8 cellular contexts compared by ENCODE assay signal in genomic region chr10:122461729-122462532, GRCh38. TPM values are rescaled to one million over a fixed set of nuclear protein-coding genes. Genes with fewer than 3 reads are reported as not detected.
DNase-seq lines count a peak whose midpoint lies in the region; ATAC-seq, FAIRE-seq and TF ChIP-seq lines count a peak whose summit lies in the region.

No MANE protein-coding gene starts in this region.

- no peaks in the 10 kb centered on the region for H3K36me3 ChIP-seq in effector memory CD4-positive, alpha-beta T cell (ENCODE audit: control insufficient read depth, insufficient read depth, low read length)

- no peak overlapping the region for H3K27ac ChIP-seq in effector memory CD4-positive, alpha-beta T cell (ENCODE audit: insufficient read depth, low read length, poor library complexity, severe bottlenecking)

- TF ChIP-seq CTCF in AG04449 (IDR thresholded peaks at IDR 0.05; ENCODE audit: insufficient read depth, low read length, missing control alignments): no peak

- peaks cover 46% of the 10 kb centered on the region for H3K27me3 ChIP-seq in effector memory CD4-positive, alpha-beta T cell (replicated peaks; ENCODE audit: control insufficient read depth, insufficient read depth, low read length, poor library complexity, severe bottlenecking)
- peaks cover 77% of the 10 kb centered on the region for H3K27me3 ChIP-seq in mononuclear cell (ENCODE audit: insufficient read depth, low read length)

- H3K4me3 ChIP-seq in AG04449 (ENCODE audit: low read depth, low read length) (peak overlapping the region; percentile 75), mononuclear cell (ENCODE audit: low read length) (peak overlapping the region; percentile 6)
- peak overlapping the region; percentile 64 for H3K4me3 ChIP-seq in effector memory CD4-positive, alpha-beta T cell (ENCODE audit: insufficient read depth, low read depth, low read length, poor library complexity, severe bottlenecking)

- no peak for ATAC-seq in GM21390 (IDR thresholded peaks at IDR 0.05; ENCODE audit: unreplicated experiment)

- H3K4me1 ChIP-seq in effector memory CD4-positive, alpha-beta T cell (ENCODE audit: control insufficient read depth, insufficient read depth, low read length, poor library complexity, severe bottlenecking): peaks cover 18% of the 10 kb centered on the region
- H3K4me1 ChIP-seq in mononuclear cell (ENCODE audit: insufficient read depth, low read length): peaks cover 30% of the 10 kb centered on the region

- POLR2A ChIA-PET in AG04449 (lab: Yijun Ruan, JAX): interaction anchor here (0.6 kb wide), 1 partner anchor 271 kb away, joined by 3 read pairs; no protein-coding TSS in a partner anchor

- CTCF ChIA-PET in AG04449 (lab: Yijun Ruan, JAX): interaction anchor here (1.1 to 3.0 kb wide), 4 partner anchors 12 to 182 kb away, joined by 3 to 18 read pairs (median 4); no protein-coding TSS in a partner anchor

- H3K9me3 ChIP-seq in effector memory CD4-positive, alpha-beta T cell (ENCODE audit: control insufficient read depth, low read length): no peaks in the 10 kb centered on the region
- no peaks in the 10 kb centered on the region for H3K9me3 ChIP-seq in mononuclear cell (ENCODE audit: low read depth, low read length)

- FAIRE-seq in urothelium cell line (lab: Jason Lieb, UNC): no peak

- DNase-seq in AG04449 (ENCODE audit: low read depth, low spot score) (no peak), NCI-H146 (lab: John Stamatoyannopoulos, UW) (peak; percentile 51), urothelium cell line (ENCODE audit: low spot score) (peak; percentile 39), HUDEP-2 (lab: John Stamatoyannopoulos, UW; ENCODE audit: unreplicated experiment in 76 of 76) (no peak), KG1 (lab: John Stamatoyannopoulos, UW) (no peak)
- no peak for DNase-seq in effector memory CD4-positive, alpha-beta T cell

RNA-seq across cellular contexts. Expression of gene HTRA1, which starts 0.6 kb away (rescaled TPM):
- 2.2 TPM for total RNA-seq in mononuclear cell

RNA-seq across cellular contexts. Expression of gene ARMS2, which starts 7.5 kb away (rescaled TPM):
- total RNA-seq in mononuclear cell: not detected

Comparison
In these comparisons a context has a peak if more than half of its experiments do, and no peak if none do; other contexts are left out.
1. DNase-seq: peak in NCI-H146 (single experiment) and urothelium cell line (single experiment); none in AG04449 (single experiment), effector memory CD4-positive, alpha-beta T cell (0 of 3), HUDEP-2 (0 of 76) and KG1 (single experiment).
2. H3K4me3 ChIP-seq: peak in every context shown above with its lines; median percentile 75 in AG04449; 64 in effector memory CD4-positive, alpha-beta T cell; 6 in mononuclear cell.